Comparison of ENCODE assay signal across 1 cellular context in the genomic region with DNA sequence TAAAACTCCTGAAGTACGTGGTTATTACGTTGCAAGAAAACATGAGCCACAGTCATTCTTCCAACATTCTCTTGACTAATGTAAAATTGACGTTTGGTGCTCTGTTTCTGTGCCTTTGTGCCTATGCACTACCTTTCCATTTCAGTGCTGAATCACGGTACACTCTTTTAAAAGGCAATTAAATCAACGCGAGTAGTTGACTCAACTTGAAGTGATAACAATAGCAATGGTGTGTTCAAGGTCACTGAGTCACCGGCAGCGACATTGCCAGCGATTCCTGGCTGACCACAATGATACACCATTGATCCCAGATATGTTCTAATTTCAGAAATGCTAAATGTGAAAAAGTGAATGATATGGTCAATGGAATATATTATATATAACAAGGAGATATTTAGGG.
A peak's percentile ranks its signal among the peaks of the same experiment; 100 is the strongest.
TF ChIP-seq lines count a peak whose summit lies in the region.

No MANE protein-coding gene starts in this region.

TF ChIP-seq in K562, 482 proteins besides CTCF, POLR2A, EP300 and RAD21 (continued from another document):
- TF ChIP-seq, protein P1, sequence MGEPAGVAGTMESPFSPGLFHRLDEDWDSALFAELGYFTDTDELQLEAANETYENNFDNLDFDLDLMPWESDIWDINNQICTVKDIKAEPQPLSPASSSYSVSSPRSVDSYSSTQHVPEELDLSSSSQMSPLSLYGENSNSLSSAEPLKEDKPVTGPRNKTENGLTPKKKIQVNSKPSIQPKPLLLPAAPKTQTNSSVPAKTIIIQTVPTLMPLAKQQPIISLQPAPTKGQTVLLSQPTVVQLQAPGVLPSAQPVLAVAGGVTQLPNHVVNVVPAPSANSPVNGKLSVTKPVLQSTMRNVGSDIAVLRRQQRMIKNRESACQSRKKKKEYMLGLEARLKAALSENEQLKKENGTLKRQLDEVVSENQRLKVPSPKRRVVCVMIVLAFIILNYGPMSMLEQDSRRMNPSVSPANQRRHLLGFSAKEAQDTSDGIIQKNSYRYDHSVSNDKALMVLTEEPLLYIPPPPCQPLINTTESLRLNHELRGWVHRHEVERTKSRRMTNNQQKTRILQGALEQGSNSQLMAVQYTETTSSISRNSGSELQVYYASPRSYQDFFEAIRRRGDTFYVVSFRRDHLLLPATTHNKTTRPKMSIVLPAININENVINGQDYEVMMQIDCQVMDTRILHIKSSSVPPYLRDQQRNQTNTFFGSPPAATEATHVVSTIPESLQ (CRISPR knock-in tag; IDR thresholded peaks at IDR 0.05), result no peak
- TF ChIP-seq, protein P2, sequence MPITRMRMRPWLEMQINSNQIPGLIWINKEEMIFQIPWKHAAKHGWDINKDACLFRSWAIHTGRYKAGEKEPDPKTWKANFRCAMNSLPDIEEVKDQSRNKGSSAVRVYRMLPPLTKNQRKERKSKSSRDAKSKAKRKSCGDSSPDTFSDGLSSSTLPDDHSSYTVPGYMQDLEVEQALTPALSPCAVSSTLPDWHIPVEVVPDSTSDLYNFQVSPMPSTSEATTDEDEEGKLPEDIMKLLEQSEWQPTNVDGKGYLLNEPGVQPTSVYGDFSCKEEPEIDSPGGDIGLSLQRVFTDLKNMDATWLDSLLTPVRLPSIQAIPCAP (CRISPR knock-in tag; IDR thresholded peaks at IDR 0.05; ENCODE audit: borderline replicate concordance), result no peak
- TF ChIP-seq HDAC1 (IDR thresholded peaks at IDR 0.05), result 0 out of 4 replicates have a peak, but pooled peaks of 1 of the 2 experiments have one; percentile 17
- TF ChIP-seq POLR2B (IDR thresholded peaks at IDR 0.05; ENCODE audit: low read depth, partially characterized antibody), result no peak
- TF ChIP-seq HOXB6 (CRISPR knock-in tag; IDR thresholded peaks at IDR 0.05; ENCODE audit: borderline replicate concordance), result no peak
- TF ChIP-seq EZH2 (IDR thresholded peaks at IDR 0.05; ENCODE audit: borderline replicate concordance, low read depth, low read length), result no peak
- TF ChIP-seq SOX6 (IDR thresholded peaks at IDR 0.05), result peak; percentile 64; the same call in 1 of the 2 replicates
- TF ChIP-seq GTF2A2 (tag; IDR thresholded peaks at IDR 0.05), result no peak
- TF ChIP-seq ZNF174 (CRISPR knock-in tag; IDR thresholded peaks at IDR 0.05), result no peak
- TF ChIP-seq RBBP5 (IDR thresholded peaks at IDR 0.05; ENCODE audit: borderline replicate concordance, insufficient read depth, low read length, poor library complexity, severe bottlenecking), result no peak
